12 cellular contexts compared by ENCODE assay signal in genomic region chr9:130660326-130660682, GRCh38. TPM values are rescaled to one million over a fixed set of nuclear protein-coding genes. Genes with fewer than 3 reads are reported as not detected.
DNase-seq lines count a peak whose midpoint lies in the region; ATAC-seq lines count a peak whose summit lies in the region.
"Had no signal": no experiment of that assay in that cellular context is flagged by ENCODE, and none has a peak within 500 bp of the region (broad histone marks: within the 10 kb centered on the region; RNA-seq: fewer than 3 reads in every experiment).

No MANE protein-coding gene starts in this region.

- peak overlapping the region; percentile 12 for H3K4me3 Mint-ChIP-seq in activated T-helper 17 cell treated with anti-CD3 and anti-CD28 coated beads, Interleukin-2, amount 50 U/mL, for 72 hours
- H3K4me3 Mint-ChIP-seq in stimulated activated naive B cell treated with anti-CD40 and anti-IgM and Interleukin-4, amounts not matched to agents 10 μg/mL and 1 μg/mL and 100 μg/mL, for 72 hours, result peak overlapping the region; percentile 25 to 32

- H3K9me3 Mint-ChIP-seq in activated T-helper 17 cell treated with anti-CD3 and anti-CD28 coated beads, Interleukin-2, amount 50 U/mL, for 72 hours, result no peaks in the 10 kb centered on the region
- no peaks in the 10 kb centered on the region for H3K9me3 Mint-ChIP-seq in stimulated activated naive B cell treated with anti-CD40 and anti-IgM and Interleukin-4, amounts not matched to agents 10 μg/mL and 1 μg/mL and 100 μg/mL, for 72 hours

- H3K27me3 ChIP-seq in mesenchymal stem cell (ENCODE audit: control insufficient read depth in 1 of 2, insufficient read depth in 1 of 2, low read length in 2 of 2), result peaks cover 90 to 92% of the 10 kb centered on the region in 2 experiments

- peaks cover 9% of the 10 kb centered on the region for H3K9me3 ChIP-seq in mesenchymal stem cell (ENCODE audit: control insufficient read depth, low read length)

- no peak for ATAC-seq in activated T-helper 17 cell treated with anti-CD3 and anti-CD28 coated beads, Interleukin-2, amount 50 U/mL, for 72 hours (replicated peaks)
- no peak for ATAC-seq in stimulated activated naive B cell treated with anti-CD40 and anti-IgM and Interleukin-4, amounts not matched to agents 10 μg/mL and 1 μg/mL and 100 μg/mL, for 72 hours (replicated peaks)
- ATAC-seq in HG02840 (IDR thresholded peaks at IDR 0.05; ENCODE audit: low FRiP score, unreplicated experiment), result no peak
- no peak for ATAC-seq in sciatic nerve

- H3K4me3 ChIP-seq in mesenchymal stem cell (ENCODE audit: insufficient read depth in 1 of 2, low read depth in 1 of 2, low read length in 2 of 2), result no peak overlapping the region

- H4K8ac ChIP-seq in mesenchymal stem cell (ENCODE audit: low read length), result no peak overlapping the region

- H3K18ac ChIP-seq in mesenchymal stem cell (ENCODE audit: low read depth in 1 of 2, low read length in 2 of 2), result no peak overlapping the region

- intact Hi-C loops in sciatic nerve (cut with DNase I), result no loop called here

- H2BK5ac ChIP-seq in mesenchymal stem cell (ENCODE audit: low read depth, low read length, poor library complexity, severe bottlenecking), result no peak overlapping the region

- H3K27ac ChIP-seq in mesenchymal stem cell (ENCODE audit: low read length, poor library complexity, severe bottlenecking), result no peak overlapping the region
- H3K27ac ChIP-seq: VCaP had no signal

- peaks cover 2% of the 10 kb centered on the region for H3K36me3 Mint-ChIP-seq in activated T-helper 17 cell treated with anti-CD3 and anti-CD28 coated beads, Interleukin-2, amount 50 U/mL, for 72 hours (ENCODE audit: low read depth)
- H3K36me3 Mint-ChIP-seq in stimulated activated naive B cell treated with anti-CD40 and anti-IgM and Interleukin-4, amounts not matched to agents 10 μg/mL and 1 μg/mL and 100 μg/mL, for 72 hours, result peaks cover 1 to 4% of the 10 kb centered on the region in 2 donors

- peaks cover 41% of the 10 kb centered on the region for H3K27me3 Mint-ChIP-seq in activated T-helper 17 cell treated with anti-CD3 and anti-CD28 coated beads, Interleukin-2, amount 50 U/mL, for 72 hours
- H3K27me3 Mint-ChIP-seq in stimulated activated naive B cell treated with anti-CD40 and anti-IgM and Interleukin-4, amounts not matched to agents 10 μg/mL and 1 μg/mL and 100 μg/mL, for 72 hours, result peaks cover 63 to 97% of the 10 kb centered on the region in 2 donors

- no peak overlapping the region for H3K23ac ChIP-seq in mesenchymal stem cell (ENCODE audit: low read length in 2 of 2)

- no peak overlapping the region for H2BK12ac ChIP-seq in mesenchymal stem cell (ENCODE audit: low read length in 2 of 2)

- no peaks in the 10 kb centered on the region for H3K79me1 ChIP-seq in mesenchymal stem cell (replicated peaks; ENCODE audit: low read length, poor library complexity, severe bottlenecking)

- no peak overlapping the region for H3K4ac ChIP-seq in mesenchymal stem cell (ENCODE audit: low read depth in 1 of 2, low read length in 2 of 2)

- H3K36me3 ChIP-seq in mesenchymal stem cell (ENCODE audit: control insufficient read depth in 1 of 2, insufficient read depth in 2 of 2, low read depth in 1 of 2, low read length in 2 of 2), result no peaks in the 10 kb centered on the region

- no peak overlapping the region for H3K27ac Mint-ChIP-seq in activated T-helper 17 cell treated with anti-CD3 and anti-CD28 coated beads, Interleukin-2, amount 50 U/mL, for 72 hours
- no peak overlapping the region for H3K27ac Mint-ChIP-seq in stimulated activated naive B cell treated with anti-CD40 and anti-IgM and Interleukin-4, amounts not matched to agents 10 μg/mL and 1 μg/mL and 100 μg/mL, for 72 hours

- no peak overlapping the region for H3K9ac ChIP-seq in mesenchymal stem cell (ENCODE audit: low read length)

- no peak overlapping the region for H2AFZ ChIP-seq in mesenchymal stem cell (ENCODE audit: low read depth, low read length)

- peaks cover 32% of the 10 kb centered on the region for H3K4me1 ChIP-seq in mesenchymal stem cell (ENCODE audit: control insufficient read depth, insufficient read depth, low read depth, low read length)

- H3K4me1 Mint-ChIP-seq in activated T-helper 17 cell treated with anti-CD3 and anti-CD28 coated beads, Interleukin-2, amount 50 U/mL, for 72 hours, result peaks cover 7% of the 10 kb centered on the region
- H3K4me1 Mint-ChIP-seq in stimulated activated naive B cell treated with anti-CD40 and anti-IgM and Interleukin-4, amounts not matched to agents 10 μg/mL and 1 μg/mL and 100 μg/mL, for 72 hours, result peaks cover 22 to 51% of the 10 kb centered on the region in 2 donors

- H2AK5ac ChIP-seq in mesenchymal stem cell (ENCODE audit: low read length, severe bottlenecking), result no peak overlapping the region

- H2BK15ac ChIP-seq in mesenchymal stem cell (ENCODE audit: low read depth, poor library complexity, severe bottlenecking), result no peak overlapping the region

- 3% methylated on average over 30 of the region's 33 CpGs for WGBS in mesenchymal stem cell

- H4K91ac ChIP-seq in mesenchymal stem cell (ENCODE audit: low read length), result no peak overlapping the region

- peak overlapping the region; percentile 41 for H3K4me2 ChIP-seq in mesenchymal stem cell (ENCODE audit: low read length, poor library complexity, severe bottlenecking)

- H3K14ac ChIP-seq in mesenchymal stem cell (ENCODE audit: low read length in 2 of 2), result no peak overlapping the region

- no peak overlapping the region for H2BK120ac ChIP-seq in mesenchymal stem cell (ENCODE audit: low read depth, low read length)

- peak; percentile 61 for DNase-seq in NCI-H82 (lab: John Stamatoyannopoulos, UW)
- DNase-seq in NCI-H82 treated with DMSO at 0.1 percent for 48 hours (lab: John Stamatoyannopoulos, UW; ENCODE audit: unreplicated experiment), result no peak
- no peak for DNase-seq in mesenchymal stem cell
- DNase-seq in stimulated activated naive B cell treated with anti-CD40 and anti-IgM and Interleukin-4, amounts not matched to agents 10 μg/mL and 1 μg/mL and 100 μg/mL, for 72 hours, result no peak
- DNase-seq in T-helper 9 cell, result no peak
- no peak for DNase-seq in sciatic nerve (ENCODE audit: low spot score)
- DNase-seq: NCI-H187 treated with DMSO at 0.1 percent for 48 hours, RPMI8226 had no signal

RNA-seq across cellular contexts. Expression of gene PRDM12, which starts 4.1 kb away (rescaled TPM):
- total RNA-seq in activated T-helper 17 cell treated with anti-CD3 and anti-CD28 coated beads, Interleukin-2, amount 50 U/mL, for 72 hours, result under 1 TPM in 1 of 2 donors, not detected in 1; 0.15 TPM
- 0.03 TPM for polyA plus RNA-seq in mesenchymal stem cell (2013, experiment 1 of 2)
- polyA plus RNA-seq in mesenchymal stem cell (2013, experiment 2 of 2), result 0.04 TPM
- not detected for total RNA-seq in sciatic nerve
- total RNA-seq: Daoy had no signal

RNA-seq across cellular contexts. Expression of gene EXOSC2, which starts 33.3 kb away (rescaled TPM):
- total RNA-seq in activated T-helper 17 cell treated with anti-CD3 and anti-CD28 coated beads, Interleukin-2, amount 50 U/mL, for 72 hours, result 10 to 100 TPM; 66.9 to 89.1 TPM
- 6.9 TPM for polyA plus RNA-seq in mesenchymal stem cell (2013, experiment 1 of 2)
- 6.9 TPM for polyA plus RNA-seq in mesenchymal stem cell (2013, experiment 2 of 2)
- 27.2 TPM for total RNA-seq in sciatic nerve
